24 cellular contexts compared by ENCODE assay signal in the genomic region with DNA sequence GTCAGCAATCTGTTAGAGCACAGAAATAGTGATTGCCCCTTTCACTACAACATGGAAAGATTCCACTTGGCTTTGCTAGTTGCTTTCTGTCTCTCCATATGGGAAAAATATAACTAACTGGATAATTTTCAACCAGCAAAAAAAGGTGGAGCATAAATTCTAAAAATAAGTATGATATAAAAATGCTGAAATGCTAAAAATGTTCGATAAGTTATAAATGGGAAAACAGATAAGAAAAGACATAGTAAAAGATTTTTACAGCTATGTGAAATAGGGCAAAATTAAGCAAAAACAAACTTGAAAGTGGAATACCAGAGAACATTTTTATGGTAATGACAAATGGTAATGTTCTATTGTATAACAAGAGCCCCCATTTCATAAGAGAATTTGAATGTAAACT.
"Had no signal": no experiment of that assay in that cellular context is flagged by ENCODE, and none has a peak within 500 bp of the region (broad histone marks: within the 10 kb centered on the region; RNA-seq: fewer than 3 reads in every experiment).

No MANE protein-coding gene starts in this region.

- H3K4me3 Mint-ChIP-seq: activated naive CD4-positive, alpha-beta T cell treated with anti-CD3 and anti-CD28 coated beads for 36 hours; activated naive CD8-positive, alpha-beta T cell treated with anti-CD3 and anti-CD28 coated beads for 36 hours; activated T-cell treated with anti-CD3 and anti-CD28 coated beads, Interleukin-2, amount 50 U/mL, for 72 hours; central memory CD8-positive, alpha-beta T cell; dendritic cell treated with granulocyte-macrophage colony-stimulating factor and Interleukin-4, amounts not matched to agents 40 ng/mL and 50 ng/mL, for 4 days; endodermal cell; mesothelial cell of epicardium; naive thymus-derived CD4-positive, alpha-beta T cell; T-helper 1 cell treated with Interleukin-12 subunit alpha and Interleukin-12 subunit beta and Interleukin-4 antibody, amounts not matched to agents 30 μg/mL and 1 μg/mL, for 36 hours had no signal

- H3K27ac Mint-ChIP-seq: activated naive CD4-positive, alpha-beta T cell treated with anti-CD3 and anti-CD28 coated beads for 36 hours; activated naive CD8-positive, alpha-beta T cell treated with anti-CD3 and anti-CD28 coated beads for 36 hours; activated T-cell treated with anti-CD3 and anti-CD28 coated beads, Interleukin-2, amount 50 U/mL, for 72 hours; dendritic cell treated with granulocyte-macrophage colony-stimulating factor and Interleukin-4, amounts not matched to agents 40 ng/mL and 50 ng/mL, for 4 days; endodermal cell; mesothelial cell of epicardium; naive thymus-derived CD4-positive, alpha-beta T cell; T-helper 1 cell treated with Interleukin-12 subunit alpha and Interleukin-12 subunit beta and Interleukin-4 antibody, amounts not matched to agents 30 μg/mL and 1 μg/mL, for 36 hours had no signal

- H3K9me3 ChIP-seq: pancreas, psoas muscle, tibial nerve had no signal

- H3K27ac ChIP-seq: foreskin keratinocyte, pancreas, psoas muscle, tibial nerve, VCaP had no signal

- H3K9me3 Mint-ChIP-seq: activated naive CD4-positive, alpha-beta T cell treated with anti-CD3 and anti-CD28 coated beads for 36 hours; activated naive CD8-positive, alpha-beta T cell treated with anti-CD3 and anti-CD28 coated beads for 36 hours; activated T-cell treated with anti-CD3 and anti-CD28 coated beads, Interleukin-2, amount 50 U/mL, for 72 hours; central memory CD8-positive, alpha-beta T cell; dendritic cell treated with granulocyte-macrophage colony-stimulating factor and Interleukin-4, amounts not matched to agents 40 ng/mL and 50 ng/mL, for 4 days; endodermal cell; T-helper 1 cell treated with Interleukin-12 subunit alpha and Interleukin-12 subunit beta and Interleukin-4 antibody, amounts not matched to agents 30 μg/mL and 1 μg/mL, for 36 hours had no signal

- H3K27me3 Mint-ChIP-seq: dendritic cell treated with granulocyte-macrophage colony-stimulating factor and Interleukin-4, amounts not matched to agents 40 ng/mL and 50 ng/mL, for 4 days had no signal

- H3K4me3 ChIP-seq: heart right ventricle, pancreas, psoas muscle, tibial nerve had no signal

- H3K36me3 ChIP-seq: heart right ventricle, pancreas, tibial nerve had no signal

- H3K27me3 ChIP-seq: foreskin keratinocyte, heart right ventricle, pancreas, tibial nerve had no signal

- H3K4me1 ChIP-seq: pancreas, psoas muscle, tibial nerve had no signal

- H3K36me3 Mint-ChIP-seq: activated naive CD8-positive, alpha-beta T cell treated with anti-CD3 and anti-CD28 coated beads for 36 hours; mesothelial cell of epicardium; naive thymus-derived CD4-positive, alpha-beta T cell had no signal

- FAIRE-seq: bronchial epithelial cell, pancreas, TTC549 had no signal

- DNase-seq: activated CD4-positive, alpha-beta T cell treated with anti-CD3 and anti-CD28 coated beads for 4 hours; activated CD4-positive, alpha-beta T cell treated with anti-CD3 and anti-CD28 coated beads, Interleukin-2, amount 50 U/mL, for 4 hours; activated effector memory CD4-positive, alpha-beta T cell treated with Interleukin-2 at 50 U/mL for 16 hours; activated naive CD4-positive, alpha-beta T cell treated with anti-CD3 and anti-CD28 coated beads for 36 hours; activated naive CD8-positive, alpha-beta T cell treated with anti-CD3 and anti-CD28 coated beads for 36 hours; activated T-cell treated with anti-CD3 and anti-CD28 coated beads for 4 hours; activated T-cell treated with anti-CD3 and anti-CD28 coated beads, Interleukin-2, amount 50 U/mL, for 72 hours; endodermal cell; foreskin keratinocyte; heart right ventricle; naive thymus-derived CD4-positive, alpha-beta T cell; pancreas; psoas muscle; stimulated activated CD4-positive, alpha-beta T cell treated with anti-CD3 and anti-CD28 coated beads, Interleukin-2, amount 100 ng/mL, for 48 hours; stimulated activated naive CD4-positive, alpha-beta T cell treated with Interleukin-2 at 50 U/mL for 16 hours; T-helper 9 cell had no signal

- H3K4me1 Mint-ChIP-seq: activated naive CD8-positive, alpha-beta T cell treated with anti-CD3 and anti-CD28 coated beads for 36 hours; central memory CD8-positive, alpha-beta T cell; endodermal cell; mesothelial cell of epicardium; naive thymus-derived CD4-positive, alpha-beta T cell had no signal
